ENCODE assay signal across 1 cellular context in the genomic region with DNA sequence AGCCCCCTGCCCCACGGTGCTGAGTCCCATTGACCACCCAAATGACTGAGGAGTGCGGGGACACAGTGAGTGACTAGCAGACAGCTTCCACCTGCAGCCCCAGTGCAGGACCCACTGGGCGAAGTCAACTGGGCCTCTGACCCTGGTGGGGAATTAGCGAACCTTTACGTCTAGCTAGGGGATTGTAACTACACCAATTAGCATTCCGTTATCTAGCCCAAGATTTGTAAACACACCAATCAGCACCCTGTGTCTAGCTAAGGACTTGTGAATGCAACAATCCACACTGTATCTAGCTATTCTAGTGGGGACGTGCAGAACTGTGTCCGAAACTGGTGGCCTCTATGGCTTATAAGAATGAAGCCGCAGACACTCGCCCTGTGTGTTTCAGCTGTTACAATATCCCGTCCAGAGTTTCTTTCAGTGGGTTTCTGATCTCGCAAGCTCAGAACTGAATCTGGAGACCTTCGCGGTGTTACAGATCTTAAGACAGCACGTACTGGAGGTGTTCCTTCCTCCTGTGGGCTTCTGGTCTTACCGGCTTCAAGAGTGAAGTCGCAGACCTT.
TF ChIP-seq lines count a peak whose summit lies in the region.

No MANE protein-coding gene starts in this region.

TF ChIP-seq in GM23338, 12 proteins besides CTCF, POLR2A, EP300 and RAD21 (continued from another document):
- TF ChIP-seq EZH2phosphoT487 (IDR thresholded peaks at IDR 0.05; ENCODE audit: unreplicated experiment) (no peak), ZNF331 (CRISPR knock-in tag; IDR thresholded peaks at IDR 0.05; ENCODE audit: low read depth) (no peak), POLR2AphosphoS5 (IDR thresholded peaks at IDR 0.05; ENCODE audit: low read depth) (no peak)
